In genomic region chr17:9115446-9116265, GRCh38 we compare ENCODE assay signal across 8 cellular contexts.
DNase-seq lines count a peak whose midpoint lies in the region; ATAC-seq and TF ChIP-seq lines count a peak whose summit lies in the region.

No MANE protein-coding gene starts in this region.

- peak; percentile 20 for TF ChIP-seq CTCF in fibroblast of pulmonary artery (IDR thresholded peaks at IDR 0.05; ENCODE audit: low read length, missing control alignments)
- TF ChIP-seq CTCF in nephron (IDR thresholded peaks at IDR 0.05; ENCODE audit: unreplicated experiment in 3 of 3), result no peak

- DNase-seq in A172 (ENCODE audit: low spot score) (peak; percentile 31), HuH-7.5 (ENCODE audit: low spot score) (peak; percentile 24), fibroblast of pulmonary artery (ENCODE audit: low read depth) (peak; percentile 41), stromal cell of bone marrow (ENCODE audit: low read depth) (peak; percentile 20), NCI-H128 (lab: John Stamatoyannopoulos, UW; ENCODE audit: unreplicated experiment) (no peak)
- peak; percentile 83 for DNase-seq in activated CD8-positive, alpha-beta memory T cell treated with anti-CD3 and anti-CD28 coated beads, Interleukin-2, amount 50 U/mL, for 48 hours

- peak overlapping the region in 2 of 3 experiments; percentile 46 for H3K27ac Mint-ChIP-seq in nephron

- H3K4me1 Mint-ChIP-seq in nephron, result peaks cover 23% of the 10 kb centered on the region

- H3K9me3 Mint-ChIP-seq in nephron, result peaks cover 6% of the 10 kb centered on the region

- H3K4me3 ChIP-seq in fibroblast of pulmonary artery (replicated peaks; ENCODE audit: low read depth, low read length), result peak overlapping the region; percentile 39

- H3K36me3 Mint-ChIP-seq in nephron (ENCODE audit: low read depth), result no peaks in the 10 kb centered on the region

- peak overlapping the region; percentile 57 to 61 (median 58) for H3K4me3 Mint-ChIP-seq in nephron

- H3K27me3 Mint-ChIP-seq in nephron (ENCODE audit: low read depth), result peaks cover 30% of the 10 kb centered on the region

- no peak for ATAC-seq in GM21381 (IDR thresholded peaks at IDR 0.05; ENCODE audit: unreplicated experiment)
